25 cellular contexts compared by ENCODE assay signal in genomic region chr11:117413616-117414015, GRCh38.
DNase-seq lines count a peak whose midpoint lies in the region; ATAC-seq and TF ChIP-seq lines count a peak whose summit lies in the region.
"Had no signal": no experiment of that assay in that cellular context is flagged by ENCODE, and none has a peak within 500 bp of the region (broad histone marks: within the 10 kb centered on the region; RNA-seq: fewer than 3 reads in every experiment).

No MANE protein-coding gene starts in this region.

- H2AK5ac ChIP-seq in mesendoderm (ENCODE audit: low read length), result no peak overlapping the region

- DNase-seq in activated T-cell treated with anti-CD3 and anti-CD28 coated beads, Interleukin-2, amount 50 U/mL, for 24 hours, result peak; percentile 7
- DNase-seq in activated T-cell treated with anti-CD3 and anti-CD28 coated beads, Interleukin-2, amount 50 U/mL, for 1 hour, result no peak
- DNase-seq in central memory CD8-positive, alpha-beta T cell (ENCODE audit: low spot score in 2 of 2), result no peak
- DNase-seq in mesendoderm, result no peak
- peak; percentile 34 for DNase-seq in sciatic nerve (ENCODE audit: low spot score)
- no peak for DNase-seq in osteocyte (ENCODE audit: extremely low spot score, unreplicated experiment)
- DNase-seq in LoVo (ENCODE audit: low spot score), result no peak
- DNase-seq in T-helper 2 cell treated with Interferon-gamma antibody and Interleukin-4, amounts not matched to agents 5 μg/mL and 100 μg/mL, for 36 hours (ENCODE audit: low spot score), result no peak
- DNase-seq: ACHN; AML-193; BE2C; CD4-positive, alpha-beta T cell; CD8-positive, alpha-beta memory T cell; DMS 273 treated with DMSO at 0.1 percent for 48 hours; DMS79; EL; GDM1; H9 had no signal

- H3K27me3 Mint-ChIP-seq in activated T-cell treated with anti-CD3 and anti-CD28 coated beads, Interleukin-2, amount 50 U/mL, for 24 hours, result no peaks in the 10 kb centered on the region
- peaks cover 17% of the 10 kb centered on the region for H3K27me3 Mint-ChIP-seq in central memory CD8-positive, alpha-beta T cell
- H3K27me3 Mint-ChIP-seq in osteocyte (ENCODE audit: unreplicated experiment), result no peaks in the 10 kb centered on the region
- no peaks in the 10 kb centered on the region for H3K27me3 Mint-ChIP-seq in T-helper 2 cell treated with Interferon-gamma antibody and Interleukin-4, amounts not matched to agents 5 μg/mL and 100 μg/mL, for 36 hours (ENCODE audit: low read depth)
- H3K27me3 Mint-ChIP-seq: CD4-positive, alpha-beta T cell; CD8-positive, alpha-beta memory T cell had no signal

- H3K23ac ChIP-seq in mesendoderm (ENCODE audit: low read length), result no peak overlapping the region

- H4K5ac ChIP-seq in mesendoderm (ENCODE audit: low read length), result no peak overlapping the region

- H3K79me2 ChIP-seq in mesendoderm (ENCODE audit: control insufficient read depth, insufficient read depth, low read length), result no peaks in the 10 kb centered on the region

- no peak overlapping the region for H3K27ac Mint-ChIP-seq in activated T-cell treated with anti-CD3 and anti-CD28 coated beads, Interleukin-2, amount 50 U/mL, for 24 hours
- peak overlapping the region; percentile 19 for H3K27ac Mint-ChIP-seq in central memory CD8-positive, alpha-beta T cell (ENCODE audit: low read depth)
- no peak overlapping the region for H3K27ac Mint-ChIP-seq in osteocyte (ENCODE audit: unreplicated experiment)
- H3K27ac Mint-ChIP-seq in T-helper 2 cell treated with Interferon-gamma antibody and Interleukin-4, amounts not matched to agents 5 μg/mL and 100 μg/mL, for 36 hours, result no peak overlapping the region
- H3K27ac Mint-ChIP-seq: CD14-positive monocyte; CD4-positive, alpha-beta T cell; GM23338; H9 had no signal

- no peaks in the 10 kb centered on the region for H3K36me3 ChIP-seq in mesendoderm (ENCODE audit: control insufficient read depth, insufficient read depth, low read length)

- no peak overlapping the region for H2BK5ac ChIP-seq in mesendoderm (ENCODE audit: low read length)

- H3K56ac ChIP-seq in mesendoderm (ENCODE audit: low read length), result no peak overlapping the region

- H2BK120ac ChIP-seq in mesendoderm (ENCODE audit: low read depth, low read length), result no peak overlapping the region

- H3K9ac ChIP-seq in mesendoderm (ENCODE audit: low read length), result no peak overlapping the region
- H3K9ac ChIP-seq: BLaER1 treated with 17β-estradiol and CSF1 and Interleukin-3, amounts not matched to agents 10 nM and 100 nM had no signal

- WGBS in mesendoderm (ENCODE audit: extremely low coverage, insufficient coverage, low lambda C conversion rate), result no CpG with 5 or more reads among the region's 7 CpGs

- no peak overlapping the region for H2BK15ac ChIP-seq in mesendoderm (replicated peaks; ENCODE audit: low read depth)

- intact Hi-C loops in sciatic nerve (cut with DNase I), result no loop called here

- no peaks in the 10 kb centered on the region for H3K27me3 ChIP-seq in mesendoderm (ENCODE audit: insufficient read depth, low read length, poor library complexity)
- H3K27me3 ChIP-seq: BE2C; BLaER1 treated with 17β-estradiol and CSF1 and Interleukin-3, amounts not matched to agents 10 nM and 100 nM had no signal

- H3K4me3 Mint-ChIP-seq in activated T-cell treated with anti-CD3 and anti-CD28 coated beads, Interleukin-2, amount 50 U/mL, for 24 hours, result no peak overlapping the region
- H3K4me3 Mint-ChIP-seq in central memory CD8-positive, alpha-beta T cell, result no peak overlapping the region
- no peak overlapping the region for H3K4me3 Mint-ChIP-seq in osteocyte (ENCODE audit: unreplicated experiment)
- H3K4me3 Mint-ChIP-seq in T-helper 2 cell treated with Interferon-gamma antibody and Interleukin-4, amounts not matched to agents 5 μg/mL and 100 μg/mL, for 36 hours, result no peak overlapping the region
- H3K4me3 Mint-ChIP-seq: CD14-positive monocyte; CD4-positive, alpha-beta T cell; CD8-positive, alpha-beta memory T cell; GM23338; H9 had no signal

- no peak overlapping the region for H3K4me2 ChIP-seq in mesendoderm (ENCODE audit: low read length)
- H3K4me2 ChIP-seq: A549; BLaER1 treated with 17β-estradiol and CSF1 and Interleukin-3, amounts not matched to agents 10 nM and 100 nM; GM23338 had no signal

- H3K79me1 ChIP-seq in mesendoderm (ENCODE audit: low read length), result no peaks in the 10 kb centered on the region

- no peaks in the 10 kb centered on the region for H3K9me3 Mint-ChIP-seq in activated T-cell treated with anti-CD3 and anti-CD28 coated beads, Interleukin-2, amount 50 U/mL, for 24 hours
- no peaks in the 10 kb centered on the region for H3K9me3 Mint-ChIP-seq in central memory CD8-positive, alpha-beta T cell
- H3K9me3 Mint-ChIP-seq in osteocyte (ENCODE audit: unreplicated experiment), result no peaks in the 10 kb centered on the region
- no peaks in the 10 kb centered on the region for H3K9me3 Mint-ChIP-seq in T-helper 2 cell treated with Interferon-gamma antibody and Interleukin-4, amounts not matched to agents 5 μg/mL and 100 μg/mL, for 36 hours
- H3K9me3 Mint-ChIP-seq: CD4-positive, alpha-beta T cell; CD8-positive, alpha-beta memory T cell; GM23338; H9 had no signal

- ATAC-seq in central memory CD8-positive, alpha-beta T cell (replicated peaks; ENCODE audit: extremely low read depth, poor library complexity, severe bottlenecking), result no peak
- no peak for ATAC-seq in sciatic nerve
- ATAC-seq: A549, GM12878, GM23338, HCT116 had no signal

- H3K18ac ChIP-seq in mesendoderm (ENCODE audit: low read length), result no peak overlapping the region

- no peak overlapping the region for H4K8ac ChIP-seq in mesendoderm (ENCODE audit: low read depth, low read length)

- H3K4me1 ChIP-seq in mesendoderm (ENCODE audit: control insufficient read depth, low read depth, low read length), result peaks cover 9% of the 10 kb centered on the region
- H3K4me1 ChIP-seq: A549, BE2C had no signal

- H3K4ac ChIP-seq in mesendoderm (ENCODE audit: low read depth, low read length), result peak overlapping the region; percentile 17

- TF ChIP-seq CTCF in osteocyte (IDR thresholded peaks at IDR 0.05), result no peak

- no peaks in the 10 kb centered on the region for H3K4me1 Mint-ChIP-seq in activated T-cell treated with anti-CD3 and anti-CD28 coated beads, Interleukin-2, amount 50 U/mL, for 24 hours (ENCODE audit: low read depth)
- H3K4me1 Mint-ChIP-seq in central memory CD8-positive, alpha-beta T cell, result no peaks in the 10 kb centered on the region
- H3K4me1 Mint-ChIP-seq in osteocyte (ENCODE audit: unreplicated experiment), result peaks cover 9% of the 10 kb centered on the region
- H3K4me1 Mint-ChIP-seq in T-helper 2 cell treated with Interferon-gamma antibody and Interleukin-4, amounts not matched to agents 5 μg/mL and 100 μg/mL, for 36 hours (ENCODE audit: low read depth), result no peaks in the 10 kb centered on the region
- H3K4me1 Mint-ChIP-seq: CD8-positive, alpha-beta memory T cell had no signal

- no peak overlapping the region for H3K27ac ChIP-seq in mesendoderm (ENCODE audit: low read depth, low read length)
- H3K27ac ChIP-seq: 22Rv1; A549; BLaER1 treated with 17β-estradiol and CSF1 and Interleukin-3, amounts not matched to agents 10 nM and 100 nM had no signal

- H3K36me3 Mint-ChIP-seq in activated T-cell treated with anti-CD3 and anti-CD28 coated beads, Interleukin-2, amount 50 U/mL, for 24 hours (ENCODE audit: low read depth), result peaks cover 41% of the 10 kb centered on the region
- H3K36me3 Mint-ChIP-seq in central memory CD8-positive, alpha-beta T cell (ENCODE audit: insufficient read depth), result peaks cover 8% of the 10 kb centered on the region
- H3K36me3 Mint-ChIP-seq in osteocyte (ENCODE audit: unreplicated experiment), result peaks cover 18% of the 10 kb centered on the region
- H3K36me3 Mint-ChIP-seq in T-helper 2 cell treated with Interferon-gamma antibody and Interleukin-4, amounts not matched to agents 5 μg/mL and 100 μg/mL, for 36 hours (ENCODE audit: low read depth), result no peaks in the 10 kb centered on the region

- H3K4me3 ChIP-seq in mesendoderm (ENCODE audit: low read length), result no peak overlapping the region
- H3K4me3 ChIP-seq: A549; BLaER1 treated with 17β-estradiol and CSF1 and Interleukin-3, amounts not matched to agents 10 nM and 100 nM; GM12878; GM23338 had no signal

Comparison
In these comparisons a context has a peak if more than half of its experiments do, and no peak if none do; other contexts are left out.
1. DNase-seq: peak in activated T-cell treated with anti-CD3 and anti-CD28 coated beads, Interleukin-2, amount 50 U/mL, for 24 hours (single experiment) and sciatic nerve (single experiment); none in activated T-cell treated with anti-CD3 and anti-CD28 coated beads, Interleukin-2, amount 50 U/mL, for 1 hour (single experiment), central memory CD8-positive, alpha-beta T cell (0 of 2), mesendoderm (single experiment), osteocyte (single experiment), LoVo (single experiment) and T-helper 2 cell treated with Interferon-gamma antibody and Interleukin-4, amounts not matched to agents 5 μg/mL and 100 μg/mL, for 36 hours (single experiment).